1 cellular context compared by ENCODE assay signal in the genomic region with DNA sequence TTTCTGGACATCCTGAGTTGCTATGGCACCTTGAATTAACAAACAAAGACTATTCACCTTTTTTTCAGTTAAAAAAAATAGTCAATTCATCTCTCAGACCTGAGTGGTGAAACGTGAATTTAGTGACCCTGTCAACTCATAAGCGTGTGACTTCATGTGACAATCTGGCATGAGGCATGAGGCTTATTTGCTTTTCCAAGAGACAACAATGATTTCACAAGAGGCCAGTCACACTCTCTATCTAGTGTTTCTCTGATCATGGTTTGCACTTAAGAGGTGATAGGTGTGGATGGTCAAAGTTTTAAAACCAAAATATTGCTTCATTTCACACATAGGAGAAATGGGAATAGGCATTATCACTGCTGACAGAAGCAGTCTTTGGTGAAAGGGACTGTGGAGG.
A peak's percentile ranks its signal among the peaks of the same experiment; 100 is the strongest.
TF ChIP-seq lines count a peak whose summit lies in the region.

No MANE protein-coding gene starts in this region.

TF ChIP-seq in HepG2, 621 proteins besides CTCF, POLR2A, EP300 and RAD21 (continued from another document and continues in another):
- no peak for TF ChIP-seq ZNF574 (CRISPR knock-in tag; IDR thresholded peaks at IDR 0.05)
- no peak for TF ChIP-seq DBP (CRISPR knock-in tag; IDR thresholded peaks at IDR 0.05; ENCODE audit: not compliant biosample characterization)
- TF ChIP-seq UBTF (CRISPR knock-in tag; IDR thresholded peaks at IDR 0.05) = no peak
- peak; percentile 84 for TF ChIP-seq FOXA3 (CRISPR knock-in tag; IDR thresholded peaks at IDR 0.05)
- TF ChIP-seq, protein P1, sequence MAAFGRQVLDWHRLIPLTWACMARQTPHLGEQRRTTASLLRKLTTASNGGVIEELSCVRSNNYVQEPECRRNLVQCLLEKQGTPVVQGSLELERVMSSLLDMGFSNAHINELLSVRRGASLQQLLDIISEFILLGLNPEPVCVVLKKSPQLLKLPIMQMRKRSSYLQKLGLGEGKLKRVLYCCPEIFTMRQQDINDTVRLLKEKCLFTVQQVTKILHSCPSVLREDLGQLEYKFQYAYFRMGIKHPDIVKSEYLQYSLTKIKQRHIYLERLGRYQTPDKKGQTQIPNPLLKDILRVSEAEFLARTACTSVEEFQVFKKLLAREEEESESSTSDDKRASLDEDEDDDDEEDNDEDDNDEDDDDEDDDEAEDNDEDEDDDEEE (CRISPR knock-in tag; IDR thresholded peaks at IDR 0.05) = no peak
- no peak for TF ChIP-seq SMAD9 (CRISPR knock-in tag; IDR thresholded peaks at IDR 0.05)
- TF ChIP-seq AHDC1 (CRISPR knock-in tag; IDR thresholded peaks at IDR 0.05; ENCODE audit: borderline replicate concordance) = peak; percentile 71; the same call in 1 of the 2 replicates
- TF ChIP-seq ZNF331 (CRISPR knock-in tag; IDR thresholded peaks at IDR 0.05) = 0 out of 2 replicates have a peak, but pooled peaks have one; percentile 25
- no peak for TF ChIP-seq ZBTB37 (CRISPR knock-in tag; IDR thresholded peaks at IDR 0.05)
- TF ChIP-seq, protein P2, sequence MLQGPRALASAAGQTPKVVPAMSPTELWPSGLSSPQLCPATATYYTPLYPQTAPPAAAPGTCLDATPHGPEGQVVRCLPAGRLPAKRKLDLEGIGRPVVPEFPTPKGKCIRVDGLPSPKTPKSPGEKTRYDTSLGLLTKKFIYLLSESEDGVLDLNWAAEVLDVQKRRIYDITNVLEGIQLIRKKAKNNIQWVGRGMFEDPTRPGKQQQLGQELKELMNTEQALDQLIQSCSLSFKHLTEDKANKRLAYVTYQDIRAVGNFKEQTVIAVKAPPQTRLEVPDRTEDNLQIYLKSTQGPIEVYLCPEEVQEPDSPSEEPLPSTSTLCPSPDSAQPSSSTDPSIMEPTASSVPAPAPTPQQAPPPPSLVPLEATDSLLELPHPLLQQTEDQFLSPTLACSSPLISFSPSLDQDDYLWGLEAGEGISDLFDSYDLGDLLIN (CRISPR knock-in tag; IDR thresholded peaks at IDR 0.05; ENCODE audit: borderline replicate concordance) = no peak
- peak; percentile 89 for TF ChIP-seq BCL6 (CRISPR knock-in tag; IDR thresholded peaks at IDR 0.05)
- TF ChIP-seq ZBTB25 (CRISPR knock-in tag; IDR thresholded peaks at IDR 0.05) = peak; percentile 42; the same call in 1 of the 2 replicates
- TF ChIP-seq, protein P3, sequence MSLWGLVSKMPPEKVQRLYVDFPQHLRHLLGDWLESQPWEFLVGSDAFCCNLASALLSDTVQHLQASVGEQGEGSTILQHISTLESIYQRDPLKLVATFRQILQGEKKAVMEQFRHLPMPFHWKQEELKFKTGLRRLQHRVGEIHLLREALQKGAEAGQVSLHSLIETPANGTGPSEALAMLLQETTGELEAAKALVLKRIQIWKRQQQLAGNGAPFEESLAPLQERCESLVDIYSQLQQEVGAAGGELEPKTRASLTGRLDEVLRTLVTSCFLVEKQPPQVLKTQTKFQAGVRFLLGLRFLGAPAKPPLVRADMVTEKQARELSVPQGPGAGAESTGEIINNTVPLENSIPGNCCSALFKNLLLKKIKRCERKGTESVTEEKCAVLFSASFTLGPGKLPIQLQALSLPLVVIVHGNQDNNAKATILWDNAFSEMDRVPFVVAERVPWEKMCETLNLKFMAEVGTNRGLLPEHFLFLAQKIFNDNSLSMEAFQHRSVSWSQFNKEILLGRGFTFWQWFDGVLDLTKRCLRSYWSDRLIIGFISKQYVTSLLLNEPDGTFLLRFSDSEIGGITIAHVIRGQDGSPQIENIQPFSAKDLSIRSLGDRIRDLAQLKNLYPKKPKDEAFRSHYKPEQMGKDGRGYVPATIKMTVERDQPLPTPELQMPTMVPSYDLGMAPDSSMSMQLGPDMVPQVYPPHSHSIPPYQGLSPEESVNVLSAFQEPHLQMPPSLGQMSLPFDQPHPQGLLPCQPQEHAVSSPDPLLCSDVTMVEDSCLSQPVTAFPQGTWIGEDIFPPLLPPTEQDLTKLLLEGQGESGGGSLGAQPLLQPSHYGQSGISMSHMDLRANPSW (CRISPR knock-in tag; IDR thresholded peaks at IDR 0.05; ENCODE audit: borderline replicate concordance) = no peak
- no peak for TF ChIP-seq ZNF558 (CRISPR knock-in tag; IDR thresholded peaks at IDR 0.05; ENCODE audit: borderline replicate concordance)
- TF ChIP-seq MIXL1 (CRISPR knock-in tag; IDR thresholded peaks at IDR 0.05) = no peak
- TF ChIP-seq ZNF143 (CRISPR knock-in tag; IDR thresholded peaks at IDR 0.05) = no peak
- peak; percentile 36; the same call in 1 of the 2 replicates for TF ChIP-seq POGZ (CRISPR knock-in tag; IDR thresholded peaks at IDR 0.05)
- TF ChIP-seq FLYWCH1 (CRISPR knock-in tag; IDR thresholded peaks at IDR 0.05) = no peak
- peak; percentile 89 for TF ChIP-seq TFE3 (CRISPR knock-in tag; IDR thresholded peaks at IDR 0.05)
- TF ChIP-seq NR2F6 (IDR thresholded peaks at IDR 0.05) = peak; percentile 71
- peak; percentile 41; the same call in 1 of the 2 replicates for TF ChIP-seq NR2F6 (CRISPR knock-in tag; IDR thresholded peaks at IDR 0.05)
- TF ChIP-seq, protein P4, sequence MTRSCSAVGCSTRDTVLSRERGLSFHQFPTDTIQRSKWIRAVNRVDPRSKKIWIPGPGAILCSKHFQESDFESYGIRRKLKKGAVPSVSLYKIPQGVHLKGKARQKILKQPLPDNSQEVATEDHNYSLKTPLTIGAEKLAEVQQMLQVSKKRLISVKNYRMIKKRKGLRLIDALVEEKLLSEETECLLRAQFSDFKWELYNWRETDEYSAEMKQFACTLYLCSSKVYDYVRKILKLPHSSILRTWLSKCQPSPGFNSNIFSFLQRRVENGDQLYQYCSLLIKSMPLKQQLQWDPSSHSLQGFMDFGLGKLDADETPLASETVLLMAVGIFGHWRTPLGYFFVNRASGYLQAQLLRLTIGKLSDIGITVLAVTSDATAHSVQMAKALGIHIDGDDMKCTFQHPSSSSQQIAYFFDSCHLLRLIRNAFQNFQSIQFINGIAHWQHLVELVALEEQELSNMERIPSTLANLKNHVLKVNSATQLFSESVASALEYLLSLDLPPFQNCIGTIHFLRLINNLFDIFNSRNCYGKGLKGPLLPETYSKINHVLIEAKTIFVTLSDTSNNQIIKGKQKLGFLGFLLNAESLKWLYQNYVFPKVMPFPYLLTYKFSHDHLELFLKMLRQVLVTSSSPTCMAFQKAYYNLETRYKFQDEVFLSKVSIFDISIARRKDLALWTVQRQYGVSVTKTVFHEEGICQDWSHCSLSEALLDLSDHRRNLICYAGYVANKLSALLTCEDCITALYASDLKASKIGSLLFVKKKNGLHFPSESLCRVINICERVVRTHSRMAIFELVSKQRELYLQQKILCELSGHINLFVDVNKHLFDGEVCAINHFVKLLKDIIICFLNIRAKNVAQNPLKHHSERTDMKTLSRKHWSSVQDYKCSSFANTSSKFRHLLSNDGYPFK (CRISPR knock-in tag; IDR thresholded peaks at IDR 0.05; ENCODE audit: borderline replicate concordance) = no peak
